11 cellular contexts compared by ENCODE assay signal in the genomic region with DNA sequence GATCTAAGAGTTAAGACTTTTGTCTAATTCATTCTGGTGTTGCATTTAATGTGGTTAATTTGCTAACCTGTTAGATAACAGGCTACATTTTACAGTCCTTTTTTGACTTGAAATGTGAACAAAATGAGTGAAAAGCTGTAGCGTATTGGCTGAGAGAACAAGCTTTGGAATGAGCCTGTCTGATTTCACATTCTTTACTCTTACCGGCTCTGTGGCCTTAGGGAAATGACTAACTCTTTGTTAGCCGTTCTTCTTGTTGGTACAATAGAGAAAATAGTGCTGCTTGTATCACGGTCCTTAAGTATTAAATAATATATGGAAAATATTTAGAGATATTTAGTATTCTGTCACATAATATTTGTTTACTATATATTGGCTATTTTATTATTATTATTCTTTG. TPM values are rescaled to one million over a fixed set of nuclear protein-coding genes. Genes with fewer than 3 reads are reported as not detected.
DNase-seq lines count a peak whose midpoint lies in the region; ATAC-seq, FAIRE-seq and TF ChIP-seq lines count a peak whose summit lies in the region.
"Had no signal": no experiment of that assay in that cellular context is flagged by ENCODE, and none has a peak within 500 bp of the region (broad histone marks: within the 10 kb centered on the region; RNA-seq: fewer than 3 reads in every experiment).

No MANE protein-coding gene starts in this region.

- H3K4me1 Mint-ChIP-seq in glutamatergic neuron (ENCODE audit: low read depth, unreplicated experiment) = peaks cover 7% of the 10 kb centered on the region

- peak overlapping the region; percentile 100 for H3K4me3 Mint-ChIP-seq in glutamatergic neuron (ENCODE audit: unreplicated experiment)
- H3K4me3 Mint-ChIP-seq: activated CD4-positive, alpha-beta memory T cell treated with anti-CD3 and anti-CD28 coated beads for 36 hours had no signal

- TF ChIP-seq CTCF in glutamatergic neuron (IDR thresholded peaks at IDR 0.05; ENCODE audit: partially characterized antibody, unreplicated experiment) (no peak), upper lobe of right lung (IDR thresholded peaks at IDR 0.05) (no peak), kidney (IDR thresholded peaks at IDR 0.05; ENCODE audit: borderline replicate concordance, extremely low read depth, insufficient read depth) (no peak)

- no peak for FAIRE-seq in kidney (lab: Jason Lieb, UNC)

- no peaks in the 10 kb centered on the region for H3K36me3 Mint-ChIP-seq in glutamatergic neuron (ENCODE audit: unreplicated experiment)

- intact Hi-C loops in right cardiac atrium (cut with DNase I) (no loop called here), Right ventricle myocardium inferior (cut with DNase I) (no loop called here), upper lobe of right lung (cut with DNase I) (no loop called here), sciatic nerve (cut with DNase I) (no loop called here), kidney (cut with DNase I) (no loop called here)

- H3K4me1 ChIP-seq in right cardiac atrium (ENCODE audit: control insufficient read depth, insufficient read depth, low read length) = peaks cover 2% of the 10 kb centered on the region
- peaks cover 12% of the 10 kb centered on the region for H3K4me1 ChIP-seq in upper lobe of right lung
- peaks cover 0 to 4% of the 10 kb centered on the region in 2 donors for H3K4me1 ChIP-seq in kidney (ENCODE audit: control insufficient read depth in 1 of 2, insufficient read depth in 1 of 2, low read depth in 1 of 2, low read length in 2 of 2)

- H3K9me3 Mint-ChIP-seq in glutamatergic neuron (ENCODE audit: unreplicated experiment) = peaks cover 2% of the 10 kb centered on the region
- H3K9me3 Mint-ChIP-seq: activated CD4-positive, alpha-beta memory T cell treated with anti-CD3 and anti-CD28 coated beads for 36 hours had no signal

- H3K27ac Mint-ChIP-seq in glutamatergic neuron (ENCODE audit: unreplicated experiment) = no peak overlapping the region
- H3K27ac Mint-ChIP-seq: activated CD4-positive, alpha-beta memory T cell treated with anti-CD3 and anti-CD28 coated beads for 36 hours had no signal

- H3K4me3 ChIP-seq in right cardiac atrium (ENCODE audit: low read length) = peak overlapping the region; percentile 38
- peak overlapping the region; percentile 80 for H3K4me3 ChIP-seq in upper lobe of right lung
- H3K4me3 ChIP-seq in kidney (ENCODE audit: low read length in 2 of 2) = no peak overlapping the region

- H3K9me3 ChIP-seq in right cardiac atrium (ENCODE audit: control insufficient read depth, low read length) (no peaks in the 10 kb centered on the region), upper lobe of right lung (no peaks in the 10 kb centered on the region), kidney (ENCODE audit: control insufficient read depth in 1 of 2, low read length in 2 of 2) (no peaks in the 10 kb centered on the region)
- H3K9me3 ChIP-seq: heart left ventricle had no signal

- no peak overlapping the region for H3K9ac ChIP-seq in kidney (ENCODE audit: low read length in 2 of 2)

- H3K36me3 ChIP-seq in upper lobe of right lung = no peaks in the 10 kb centered on the region
- H3K36me3 ChIP-seq in kidney (ENCODE audit: control insufficient read depth in 1 of 2, insufficient read depth in 2 of 2, low read length in 2 of 2) = no peaks in the 10 kb centered on the region
- H3K36me3 ChIP-seq: heart left ventricle had no signal

- H3K27me3 ChIP-seq in right cardiac atrium (ENCODE audit: control insufficient read depth, insufficient read depth) = no peaks in the 10 kb centered on the region
- no peaks in the 10 kb centered on the region for H3K27me3 ChIP-seq in upper lobe of right lung

- DNase-seq in right cardiac atrium (no peak), Right ventricle myocardium inferior (ENCODE audit: missing footprints) (no peak), glutamatergic neuron (no peak), upper lobe of right lung (no peak), LoVo (ENCODE audit: low spot score) (no peak), sciatic nerve (ENCODE audit: low spot score) (no peak), kidney (no peak)
- DNase-seq: activated CD4-positive, alpha-beta memory T cell treated with anti-CD3 and anti-CD28 coated beads for 36 hours; heart left ventricle; NCI-H1092 had no signal

- WGBS in right cardiac atrium = 28% methylated on average over 4 of the region's 4 CpGs

- no peak for ATAC-seq in right cardiac atrium
- ATAC-seq in Right ventricle myocardium inferior = no peak
- ATAC-seq in SK-N-SH treated with all-trans-retinoic acid at 6 μM for 48 hours = peak; percentile 70
- ATAC-seq in upper lobe of right lung = no peak
- ATAC-seq in sciatic nerve = no peak
- ATAC-seq: heart left ventricle had no signal

- H3K27ac ChIP-seq in right cardiac atrium (ENCODE audit: low read length) = no peak overlapping the region
- H3K27ac ChIP-seq in upper lobe of right lung = no peak overlapping the region
- no peak overlapping the region for H3K27ac ChIP-seq in kidney (ENCODE audit: low read depth in 2 of 2, low read length in 2 of 2)
- H3K27ac ChIP-seq: heart left ventricle had no signal

- H3K27me3 Mint-ChIP-seq in glutamatergic neuron (ENCODE audit: unreplicated experiment) = peaks cover 3% of the 10 kb centered on the region

TF ChIP-seq in SK-N-SH treated with all-trans-retinoic acid at 6 μM for 48 hours, 23 proteins besides CTCF, POLR2A, EP300 and RAD21:
- TF ChIP-seq, protein P1, sequence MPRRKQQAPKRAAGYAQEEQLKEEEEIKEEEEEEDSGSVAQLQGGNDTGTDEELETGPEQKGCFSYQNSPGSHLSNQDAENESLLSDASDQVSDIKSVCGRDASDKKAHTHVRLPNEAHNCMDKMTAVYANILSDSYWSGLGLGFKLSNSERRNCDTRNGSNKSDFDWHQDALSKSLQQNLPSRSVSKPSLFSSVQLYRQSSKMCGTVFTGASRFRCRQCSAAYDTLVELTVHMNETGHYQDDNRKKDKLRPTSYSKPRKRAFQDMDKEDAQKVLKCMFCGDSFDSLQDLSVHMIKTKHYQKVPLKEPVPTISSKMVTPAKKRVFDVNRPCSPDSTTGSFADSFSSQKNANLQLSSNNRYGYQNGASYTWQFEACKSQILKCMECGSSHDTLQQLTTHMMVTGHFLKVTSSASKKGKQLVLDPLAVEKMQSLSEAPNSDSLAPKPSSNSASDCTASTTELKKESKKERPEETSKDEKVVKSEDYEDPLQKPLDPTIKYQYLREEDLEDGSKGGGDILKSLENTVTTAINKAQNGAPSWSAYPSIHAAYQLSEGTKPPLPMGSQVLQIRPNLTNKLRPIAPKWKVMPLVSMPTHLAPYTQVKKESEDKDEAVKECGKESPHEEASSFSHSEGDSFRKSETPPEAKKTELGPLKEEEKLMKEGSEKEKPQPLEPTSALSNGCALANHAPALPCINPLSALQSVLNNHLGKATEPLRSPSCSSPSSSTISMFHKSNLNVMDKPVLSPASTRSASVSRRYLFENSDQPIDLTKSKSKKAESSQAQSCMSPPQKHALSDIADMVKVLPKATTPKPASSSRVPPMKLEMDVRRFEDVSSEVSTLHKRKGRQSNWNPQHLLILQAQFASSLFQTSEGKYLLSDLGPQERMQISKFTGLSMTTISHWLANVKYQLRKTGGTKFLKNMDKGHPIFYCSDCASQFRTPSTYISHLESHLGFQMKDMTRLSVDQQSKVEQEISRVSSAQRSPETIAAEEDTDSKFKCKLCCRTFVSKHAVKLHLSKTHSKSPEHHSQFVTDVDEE (CRISPR knock-in tag; IDR thresholded peaks at IDR 0.05) = no peak
- no peak for TF ChIP-seq ZFP30 (CRISPR knock-in tag; IDR thresholded peaks at IDR 0.05)
- no peak for TF ChIP-seq ZNF565 (CRISPR knock-in tag; conservative IDR thresholded peaks at IDR 0.05; ENCODE audit: low read depth)
- TF ChIP-seq ARNTL (CRISPR knock-in tag; IDR thresholded peaks at IDR 0.05; ENCODE audit: borderline replicate concordance, low read depth) = no peak

RNA-seq across cellular contexts. Expression of a gene that starts 1.9 kb away (rescaled TPM):
- 10 to 100 TPM; 25.9 to 29.3 (median 29.0) TPM for total RNA-seq in right cardiac atrium
- 27.8 TPM for polyA plus RNA-seq in right cardiac atrium
- 25.7 TPM for total RNA-seq in Right ventricle myocardium inferior
- 45.2 TPM for total RNA-seq in glutamatergic neuron (ENCODE audit: unreplicated experiment)
- 25.5 TPM for total RNA-seq in upper lobe of right lung
- 39.9 TPM for total RNA-seq in sciatic nerve
- total RNA-seq in kidney = 29.6 TPM
- polyA plus RNA-seq in kidney (ENCODE audit: insufficient read depth, low read depth, low replicate concordance) = 41.6 TPM

RNA-seq across cellular contexts. Expression of a gene that starts 12.3 kb away (rescaled TPM):
- total RNA-seq in right cardiac atrium = 1 to 10 TPM; 2.1 to 4.1 (median 3.4) TPM
- 1.1 TPM for polyA plus RNA-seq in right cardiac atrium
- total RNA-seq in Right ventricle myocardium inferior = 1.4 TPM
- 22.1 TPM for total RNA-seq in glutamatergic neuron (ENCODE audit: unreplicated experiment)
- total RNA-seq in upper lobe of right lung = 0.69 TPM
- 2.2 TPM for total RNA-seq in sciatic nerve
- total RNA-seq in kidney = 2.8 TPM
- 0.75 TPM for polyA plus RNA-seq in kidney (ENCODE audit: insufficient read depth, low read depth, low replicate concordance)

Comparison
In these comparisons a context has a peak if more than half of its experiments do, and no peak if none do; other contexts are left out.
1. H3K4me3 ChIP-seq: peak in right cardiac atrium (single experiment) and upper lobe of right lung (single experiment); none in kidney (0 of 2).